Comparison of ENCODE assay signal across 8 cellular contexts in genomic region chr16:4693956-4694663, GRCh38.
DNase-seq lines count a peak whose midpoint lies in the region; ATAC-seq and TF ChIP-seq lines count a peak whose summit lies in the region.

No MANE protein-coding gene starts in this region.

- peaks cover 10% of the 10 kb centered on the region for H3K36me3 Mint-ChIP-seq in T-helper 2 cell treated with Interferon-gamma antibody and Interleukin-4, amounts not matched to agents 5 μg/mL and 100 μg/mL, for 36 hours (ENCODE audit: low read depth)

- no peaks in the 10 kb centered on the region for H3K27me3 Mint-ChIP-seq in T-helper 2 cell treated with Interferon-gamma antibody and Interleukin-4, amounts not matched to agents 5 μg/mL and 100 μg/mL, for 36 hours (ENCODE audit: low read depth)

- peak overlapping the region; percentile 75 for H3K4me3 Mint-ChIP-seq in T-helper 2 cell treated with Interferon-gamma antibody and Interleukin-4, amounts not matched to agents 5 μg/mL and 100 μg/mL, for 36 hours

- no peaks in the 10 kb centered on the region for H3K4me1 Mint-ChIP-seq in T-helper 2 cell treated with Interferon-gamma antibody and Interleukin-4, amounts not matched to agents 5 μg/mL and 100 μg/mL, for 36 hours (ENCODE audit: low read depth)

- H3K9me3 Mint-ChIP-seq in T-helper 2 cell treated with Interferon-gamma antibody and Interleukin-4, amounts not matched to agents 5 μg/mL and 100 μg/mL, for 36 hours, result no peaks in the 10 kb centered on the region

- H3K4me3 ChIP-seq in cardiac fibroblast (replicated peaks in 1 of 2; ENCODE audit: low read depth in 2 of 2, low read length in 2 of 2), result peak overlapping the region; percentile 88 to 94

- no peak for TF ChIP-seq CTCF in GM10266 (IDR thresholded peaks at IDR 0.05; ENCODE audit: control insufficient read depth, insufficient read depth, low read depth, missing control alignments)
- TF ChIP-seq CTCF in cardiac fibroblast (IDR thresholded peaks at IDR 0.05; ENCODE audit: low read depth, low read length), result no peak

- H3K27ac Mint-ChIP-seq in T-helper 2 cell treated with Interferon-gamma antibody and Interleukin-4, amounts not matched to agents 5 μg/mL and 100 μg/mL, for 36 hours, result peak overlapping the region; percentile 80

- DNase-seq in GM10266 (ENCODE audit: extremely low spot score), result peak; percentile 87
- DNase-seq in T-helper 2 cell treated with Interferon-gamma antibody and Interleukin-4, amounts not matched to agents 5 μg/mL and 100 μg/mL, for 36 hours (ENCODE audit: low spot score), result peak; percentile 25
- DNase-seq in cardiac fibroblast (ENCODE audit: low read depth in 2 of 2), result peak; percentile 36 to 63
- peak; percentile 70 for DNase-seq in islet precursor cell
- DNase-seq in stimulated activated CD4-positive, alpha-beta T cell treated with anti-CD3 and anti-CD28 coated beads, Interleukin-2, amount 100 ng/mL, for 48 hours, result peak; percentile 26 to 40

- peak; percentile 14 for ATAC-seq in HG02885 (IDR thresholded peaks at IDR 0.05; ENCODE audit: poor library complexity, unreplicated experiment)
- no peak for ATAC-seq in HG03520 (IDR thresholded peaks at IDR 0.05; ENCODE audit: unreplicated experiment)
- no peak for ATAC-seq in HG02610 (IDR thresholded peaks at IDR 0.05; ENCODE audit: unreplicated experiment)

Comparison
In these comparisons a context has a peak if more than half of its experiments do, and no peak if none do; other contexts are left out.
1. DNase-seq: peak in every context shown above with its lines; median percentile 87 in GM10266; 70 in islet precursor cell; 50 in cardiac fibroblast; 33 in stimulated activated CD4-positive, alpha-beta T cell treated with anti-CD3 and anti-CD28 coated beads, Interleukin-2, amount 100 ng/mL, for 48 hours; 25 in T-helper 2 cell treated with Interferon-gamma antibody and Interleukin-4, amounts not matched to agents 5 μg/mL and 100 μg/mL, for 36 hours.